9 cellular contexts compared by ENCODE assay signal in genomic region chr12:57897296-57897974, GRCh38. TPM values are rescaled to one million over a fixed set of nuclear protein-coding genes. Genes with fewer than 3 reads are reported as not detected.
A peak's percentile ranks its signal among the peaks of the same experiment; 100 is the strongest.
DNase-seq lines count a peak whose midpoint lies in the region; ATAC-seq, FAIRE-seq and TF ChIP-seq lines count a peak whose summit lies in the region.
"Had no signal": no experiment of that assay in that cellular context is flagged by ENCODE, and none has a peak within 500 bp of the region (broad histone marks: within the 10 kb centered on the region; RNA-seq: fewer than 3 reads in every experiment).

No MANE protein-coding gene starts in this region.

- peak overlapping the region; percentile 77 to 100 for H2BK12ac ChIP-seq in mesenchymal stem cell (ENCODE audit: low read length in 2 of 2)

- no peaks in the 10 kb centered on the region for H3K9me3 Mint-ChIP-seq in activated naive CD4-positive, alpha-beta T cell treated with anti-CD3 and anti-CD28 coated beads, Interleukin-2, amount 50 U/mL, for 24 hours

- TF ChIP-seq POLR2A in adrenal gland (IDR thresholded peaks at IDR 0.05) (no peak), upper lobe of left lung (IDR thresholded peaks at IDR 0.05) (no peak)

- H3K23ac ChIP-seq in mesenchymal stem cell (ENCODE audit: low read length in 2 of 2) = peak overlapping the region; percentile 29 to 47

- H3K4me3 Mint-ChIP-seq in activated naive CD4-positive, alpha-beta T cell treated with anti-CD3 and anti-CD28 coated beads, Interleukin-2, amount 50 U/mL, for 24 hours = peak overlapping the region; percentile 86

- H3K4me1 ChIP-seq in adrenal gland (replicated peaks in 1 of 2) = peaks cover 52 to 68% of the 10 kb centered on the region in 2 donors
- peaks cover 33% of the 10 kb centered on the region for H3K4me1 ChIP-seq in mesenchymal stem cell (ENCODE audit: control insufficient read depth, insufficient read depth, low read depth, low read length)
- H3K4me1 ChIP-seq in upper lobe of left lung = peaks cover 66 to 69% (median 67%) of the 10 kb centered on the region in 4 donors

- H3K27me3 Mint-ChIP-seq in activated naive CD4-positive, alpha-beta T cell treated with anti-CD3 and anti-CD28 coated beads, Interleukin-2, amount 50 U/mL, for 24 hours = no peaks in the 10 kb centered on the region

- peak overlapping the region; percentile 85 for H3K4me2 ChIP-seq in mesenchymal stem cell (ENCODE audit: low read length, poor library complexity, severe bottlenecking)

- ATAC-seq in upper lobe of left lung (ENCODE audit: low FRiP score in 2 of 2) (no peak), left lobe of liver (no peak), GM21447 (IDR thresholded peaks at IDR 0.05; ENCODE audit: unreplicated experiment) (no peak)

- peak overlapping the region; percentile 4 to 50 for H3K14ac ChIP-seq in mesenchymal stem cell (ENCODE audit: low read length in 2 of 2)

- H3K4me3 ChIP-seq in adrenal gland (peak overlapping the region in 2 of 4 donors; percentile 42 to 74), mesenchymal stem cell (ENCODE audit: insufficient read depth in 1 of 2, low read depth in 1 of 2, low read length in 2 of 2) (peak overlapping the region in 1 of 2 experiments; percentile 60), upper lobe of left lung (peak overlapping the region in 2 of 4 donors; percentile 58 to 63)

- no peaks in the 10 kb centered on the region for H3K36me3 Mint-ChIP-seq in activated naive CD4-positive, alpha-beta T cell treated with anti-CD3 and anti-CD28 coated beads, Interleukin-2, amount 50 U/mL, for 24 hours

- H3K18ac ChIP-seq in mesenchymal stem cell (ENCODE audit: low read depth in 1 of 2, low read length in 2 of 2) = peak overlapping the region; percentile 67 to 95

- H3K36me3 ChIP-seq in adrenal gland (replicated peaks in 1 of 2) (no peaks in the 10 kb centered on the region), mesenchymal stem cell (ENCODE audit: control insufficient read depth in 1 of 2, insufficient read depth in 2 of 2, low read depth in 1 of 2, low read length in 2 of 2) (no peaks in the 10 kb centered on the region), upper lobe of left lung (no peaks in the 10 kb centered on the region)

- H3K4me1 Mint-ChIP-seq in activated naive CD4-positive, alpha-beta T cell treated with anti-CD3 and anti-CD28 coated beads, Interleukin-2, amount 50 U/mL, for 24 hours = peaks cover 61% of the 10 kb centered on the region

- intact Hi-C loops in adrenal gland (cut with DNase I) = loop anchor here (5.0 kb wide), 2 partner anchors 60 to 65 kb away; no protein-coding TSS in a partner anchor

- peak overlapping the region; percentile 100 for H2BK120ac ChIP-seq in mesenchymal stem cell (ENCODE audit: low read depth, low read length)

- no peak overlapping the region for H2BK5ac ChIP-seq in mesenchymal stem cell (ENCODE audit: low read depth, low read length, poor library complexity, severe bottlenecking)

- H2AK5ac ChIP-seq in mesenchymal stem cell (ENCODE audit: low read length, severe bottlenecking) = peak overlapping the region; percentile 5

- H3K27ac ChIP-seq in adrenal gland (peak overlapping the region in 4 of 5 donors; percentile 76 to 98 (median 89)), mesenchymal stem cell (ENCODE audit: low read length, poor library complexity, severe bottlenecking) (peak overlapping the region; percentile 29), upper lobe of left lung (peak overlapping the region; percentile 94 to 99 (median 96))

- H4K91ac ChIP-seq in mesenchymal stem cell (ENCODE audit: low read length) = peak overlapping the region; percentile 94

- H4K8ac ChIP-seq in mesenchymal stem cell (ENCODE audit: low read length) = peak overlapping the region; percentile 91

- H3K9me3 ChIP-seq in adrenal gland (replicated peaks in 1 of 3) (no peaks in the 10 kb centered on the region), mesenchymal stem cell (ENCODE audit: control insufficient read depth, low read length) (no peaks in the 10 kb centered on the region), upper lobe of left lung (no peaks in the 10 kb centered on the region)

- no peak for FAIRE-seq in HTR-8/SVneo (lab: Jason Lieb, UNC)

- peak overlapping the region; percentile 64 to 100 for H3K4ac ChIP-seq in mesenchymal stem cell (ENCODE audit: low read depth in 1 of 2, low read length in 2 of 2)

- 61 to 70% (median 61%) methylated on average over 10 of the region's 10 CpGs for WGBS in adrenal gland, 4 donors
- WGBS in mesenchymal stem cell = 66% methylated on average over 10 of the region's 10 CpGs
- 60 to 67% methylated on average over 10 of the region's 10 CpGs for WGBS in upper lobe of left lung, 2 donors

- DNase-seq in activated naive CD4-positive, alpha-beta T cell (lab: John Stamatoyannopoulos, UW) = no peak
- no peak for DNase-seq in adrenal gland
- no peak for DNase-seq in mesenchymal stem cell
- no peak for DNase-seq in upper lobe of left lung
- no peak for DNase-seq in HTR-8/SVneo (ENCODE audit: insufficient read length, low spot score)
- no peak for DNase-seq in left lobe of liver (ENCODE audit: low spot score)
- DNase-seq: activated CD4-positive, alpha-beta T cell treated with anti-CD3 and anti-CD28 coated beads, Interleukin-2, amount 50 U/mL, for 48 hours had no signal

- H3K27me3 ChIP-seq in adrenal gland (no peaks in the 10 kb centered on the region), mesenchymal stem cell (ENCODE audit: control insufficient read depth in 1 of 2, insufficient read depth in 1 of 2, low read length in 2 of 2) (no peaks in the 10 kb centered on the region), upper lobe of left lung (no peaks in the 10 kb centered on the region)

- peak overlapping the region; percentile 98 for H3K27ac Mint-ChIP-seq in activated naive CD4-positive, alpha-beta T cell treated with anti-CD3 and anti-CD28 coated beads, Interleukin-2, amount 50 U/mL, for 24 hours

- H2AFZ ChIP-seq in mesenchymal stem cell (ENCODE audit: low read depth, low read length) = no peak overlapping the region

- TF ChIP-seq CTCF in adrenal gland (IDR thresholded peaks at IDR 0.05) (no peak), upper lobe of left lung (IDR thresholded peaks at IDR 0.05) (peak in 1 of 6 experiments; percentile 2)

- peak overlapping the region; percentile 80 for H3K9ac ChIP-seq in mesenchymal stem cell (ENCODE audit: low read length)

- H2BK15ac ChIP-seq in mesenchymal stem cell (ENCODE audit: low read depth, poor library complexity, severe bottlenecking) = peak overlapping the region; percentile 73

- TF ChIP-seq EP300 in upper lobe of left lung (IDR thresholded peaks at IDR 0.05) = no peak

- peaks cover 8% of the 10 kb centered on the region for H3K79me1 ChIP-seq in mesenchymal stem cell (replicated peaks; ENCODE audit: low read length, poor library complexity, severe bottlenecking)

RNA-seq across cellular contexts. Expression of gene ATP23, which starts 43.9 kb away (rescaled TPM):
- total RNA-seq in adrenal gland = 10 to 100 TPM in 3 of 8 donors, 1 to 10 TPM in 5; 4.2 to 20.0 (median 6.7) TPM
- polyA plus RNA-seq in adrenal gland = 10 to 100 TPM in 1 of 3 donors, 1 to 10 TPM in 2; 6.6 to 12.1 (median 8.4) TPM
- 6.5 TPM for polyA plus RNA-seq in mesenchymal stem cell (2013, experiment 1 of 2)
- 5.7 TPM for polyA plus RNA-seq in mesenchymal stem cell (2013, experiment 2 of 2)
- 10 to 100 TPM in 1 of 6 donors, 1 to 10 TPM in 4, not detected in 1; 4.7 to 18.8 (median 7.7) TPM for total RNA-seq in upper lobe of left lung
- total RNA-seq in left lobe of liver = 4.0 TPM

RNA-seq across cellular contexts. Expression of gene CTDSP2, which starts 50.9 kb away (rescaled TPM):
- 100 to 1,000 TPM in 7 of 8 donors, 10 to 100 TPM in 1; 94.7 to 275 (median 252) TPM for total RNA-seq in adrenal gland
- 10 to 100 TPM; 42.9 to 89.6 (median 51.3) TPM for polyA plus RNA-seq in adrenal gland
- polyA plus RNA-seq in mesenchymal stem cell (2013, experiment 1 of 2) = 136 TPM
- 129 TPM for polyA plus RNA-seq in mesenchymal stem cell (2013, experiment 2 of 2)
- total RNA-seq in upper lobe of left lung = 100 to 1,000 TPM; 153 to 226 (median 175) TPM
- total RNA-seq in left lobe of liver = 86.3 TPM

Comparison
In these comparisons a context has a peak if more than half of its experiments do, and no peak if none do; other contexts are left out.
1. H3K27ac ChIP-seq: peak in every context shown above with its lines; median percentile 96 in upper lobe of left lung; 89 in adrenal gland; 29 in mesenchymal stem cell.